In genomic region chr7:125830743-125831142, GRCh38 we compare ENCODE assay signal across 5 cellular contexts.
"Had no signal": no experiment of that assay in that cellular context is flagged by ENCODE, and none has a peak within 500 bp of the region (broad histone marks: within the 10 kb centered on the region; RNA-seq: fewer than 3 reads in every experiment).

No MANE protein-coding gene starts in this region.

- ATAC-seq: HepG2, K562 had no signal

- H3K4me3 ChIP-seq: K562 had no signal

- DNase-seq: IMR-90, KBM-7 had no signal

- H3K27ac ChIP-seq: HL-60 had no signal
